In genomic region chr17:57481901-57482300, GRCh38 we compare ENCODE assay signal across 13 cellular contexts.
DNase-seq lines count a peak whose midpoint lies in the region; ATAC-seq and TF ChIP-seq lines count a peak whose summit lies in the region.
"Had no signal": no experiment of that assay in that cellular context is flagged by ENCODE, and none has a peak within 500 bp of the region (broad histone marks: within the 10 kb centered on the region; RNA-seq: fewer than 3 reads in every experiment).

No MANE protein-coding gene starts in this region.

- H3K4me1 ChIP-seq in KMS-11 (ENCODE audit: low read depth, poor library complexity, severe bottlenecking) (peaks cover 100% of the 10 kb centered on the region), endodermal cell (ENCODE audit: control insufficient read depth, insufficient read depth, low read length) (peaks cover 13% of the 10 kb centered on the region)

- WGBS in endodermal cell (ENCODE audit: insufficient coverage in 1 of 2, insufficient read length in 1 of 2), 2 experiments: 88 to 94% methylated on average over 6 of the region's 6 CpGs

- DNase-seq in AG04450 (ENCODE audit: low read depth, low spot score) (peak; percentile 96), endodermal cell (no peak), T-helper 1 cell (no peak), DMS153 (lab: John Stamatoyannopoulos, UW) (no peak)
- DNase-seq: activated CD4-positive, alpha-beta T cell treated with anti-CD3 and anti-CD28 coated beads, Interleukin-2, amount 10 ng/mL, durations not matched to agents 7 days and 5 days; CD4-positive, alpha-beta memory T cell; gastrocnemius medialis; NCI-H1694 had no signal

- no peak overlapping the region for H3K4me3 Mint-ChIP-seq in endodermal cell
- no peak overlapping the region for H3K4me3 Mint-ChIP-seq in nephron
- H3K4me3 Mint-ChIP-seq: activated CD4-positive, alpha-beta T cell treated with anti-CD3 and anti-CD28 coated beads, Interleukin-2, amount 10 ng/mL, durations not matched to agents 7 days and 5 days; activated naive CD8-positive, alpha-beta T cell; CD4-positive, alpha-beta memory T cell had no signal

- ATAC-seq in GM21529 (IDR thresholded peaks at IDR 0.05; ENCODE audit: unreplicated experiment) (no peak), HG02759 (IDR thresholded peaks at IDR 0.05; ENCODE audit: unreplicated experiment) (no peak)
- ATAC-seq: gastrocnemius medialis had no signal

- H3K27me3 Mint-ChIP-seq in endodermal cell (ENCODE audit: insufficient read depth) (no peaks in the 10 kb centered on the region), nephron (ENCODE audit: low read depth) (peaks cover 98% of the 10 kb centered on the region)
- H3K27me3 Mint-ChIP-seq: activated CD4-positive, alpha-beta T cell treated with anti-CD3 and anti-CD28 coated beads, Interleukin-2, amount 10 ng/mL, durations not matched to agents 7 days and 5 days; activated naive CD8-positive, alpha-beta T cell; CD4-positive, alpha-beta memory T cell had no signal

- no peaks in the 10 kb centered on the region for H4K20me1 ChIP-seq in KMS-11 (ENCODE audit: insufficient read depth)

- TF ChIP-seq CTCF in AG04450 (IDR thresholded peaks at IDR 0.05; ENCODE audit: low read depth, low read length) (no peak), KMS-11 (conservative IDR thresholded peaks at IDR 0.05; ENCODE audit: low read depth, low read length) (no peak), endodermal cell (conservative IDR thresholded peaks at IDR 0.05) (no peak), nephron (IDR thresholded peaks at IDR 0.05; ENCODE audit: unreplicated experiment in 3 of 3) (no peak)

- H3K4me3 ChIP-seq in AG04450 (ENCODE audit: low read depth, low read length) (no peak overlapping the region), KMS-11 (IDR thresholded peaks at IDR 0.05; ENCODE audit: insufficient read depth, low read depth, low read length) (no peak overlapping the region), endodermal cell (ENCODE audit: low read length) (no peak overlapping the region)
- H3K4me3 ChIP-seq: gastrocnemius medialis had no signal

- H3K9ac ChIP-seq in KMS-11 (no peak overlapping the region; the same call in 1 of the 2 replicates), endodermal cell (ENCODE audit: extremely low read depth, low read length, poor library complexity, severe bottlenecking) (no peak overlapping the region)

- H2AFZ ChIP-seq in KMS-11 (ENCODE audit: low read depth): no peak overlapping the region

- H3K9me3 Mint-ChIP-seq in endodermal cell (no peaks in the 10 kb centered on the region), nephron (no peaks in the 10 kb centered on the region)
- H3K9me3 Mint-ChIP-seq: activated CD4-positive, alpha-beta T cell treated with anti-CD3 and anti-CD28 coated beads, Interleukin-2, amount 10 ng/mL, durations not matched to agents 7 days and 5 days; CD4-positive, alpha-beta memory T cell had no signal

- H3K36me3 Mint-ChIP-seq in endodermal cell (ENCODE audit: low read depth) (peaks cover 3% of the 10 kb centered on the region), nephron (ENCODE audit: low read depth) (peaks cover 3% of the 10 kb centered on the region)

- H3K36me3 ChIP-seq in KMS-11 (ENCODE audit: insufficient read depth) (no peaks in the 10 kb centered on the region), endodermal cell (ENCODE audit: control insufficient read depth, insufficient read depth, low read length) (no peaks in the 10 kb centered on the region)
- H3K36me3 ChIP-seq: gastrocnemius medialis had no signal

- no peak overlapping the region for H3K27ac Mint-ChIP-seq in endodermal cell
- H3K27ac Mint-ChIP-seq in nephron: peak overlapping the region; percentile 4 to 35 (median 28)
- H3K27ac Mint-ChIP-seq: activated CD4-positive, alpha-beta T cell treated with anti-CD3 and anti-CD28 coated beads, Interleukin-2, amount 10 ng/mL, durations not matched to agents 7 days and 5 days; activated naive CD8-positive, alpha-beta T cell had no signal

- H3K27ac ChIP-seq in AG04450 (ENCODE audit: low read depth, low read length): peak overlapping the region; percentile 3
- peak overlapping the region; percentile 96 for H3K27ac ChIP-seq in KMS-11
- H3K27ac ChIP-seq in endodermal cell (ENCODE audit: low read depth, low read length): peak overlapping the region; percentile 27
- H3K27ac ChIP-seq: gastrocnemius medialis had no signal

- POLR2A ChIA-PET in AG04450 (lab: Yijun Ruan, JAX): interaction anchor here (0.5 to 0.7 kb wide), 2 partner anchors 8 to 1452 kb away, joined by 3 to 5 read pairs; no protein-coding TSS in a partner anchor

- H3K9me3 ChIP-seq in AG04450 (ENCODE audit: control insufficient read depth, insufficient read depth, low read length): no peaks in the 10 kb centered on the region; the same call in 1 of the 2 replicates
- H3K9me3 ChIP-seq in endodermal cell (ENCODE audit: control insufficient read depth, low read length): no peaks in the 10 kb centered on the region
- H3K9me3 ChIP-seq: gastrocnemius medialis had no signal

- H3K4me1 Mint-ChIP-seq in endodermal cell (peaks cover 30% of the 10 kb centered on the region), nephron (peaks cover 81% of the 10 kb centered on the region)

- peaks cover 85% of the 10 kb centered on the region for H3K79me2 ChIP-seq in KMS-11 (ENCODE audit: insufficient read depth, low read depth)

- H3K27me3 ChIP-seq in AG04450 (ENCODE audit: control insufficient read depth, insufficient read depth, low read length) (no peaks in the 10 kb centered on the region), KMS-11 (ENCODE audit: insufficient read depth, low read depth) (no peaks in the 10 kb centered on the region), endodermal cell (ENCODE audit: control insufficient read depth, insufficient read depth, low read length, poor library complexity, severe bottlenecking) (no peaks in the 10 kb centered on the region)
- H3K27me3 ChIP-seq: gastrocnemius medialis had no signal

- CTCF ChIA-PET in AG04450 (lab: Charles Lee): interaction anchor here (0.8 to 2.3 kb wide), 4 partner anchors 41 to 240 kb away, joined by 3 to 7 read pairs (median 6); no protein-coding TSS in a partner anchor

- peak overlapping the region; percentile 80 for H3K4me2 ChIP-seq in KMS-11

Comparison
In these comparisons a context has a peak if more than half of its experiments do, and no peak if none do; other contexts are left out.
1. H3K27ac ChIP-seq: peak in every context shown above with its lines; median percentile 96 in KMS-11; 27 in endodermal cell; 3 in AG04450.